In the genomic region with DNA sequence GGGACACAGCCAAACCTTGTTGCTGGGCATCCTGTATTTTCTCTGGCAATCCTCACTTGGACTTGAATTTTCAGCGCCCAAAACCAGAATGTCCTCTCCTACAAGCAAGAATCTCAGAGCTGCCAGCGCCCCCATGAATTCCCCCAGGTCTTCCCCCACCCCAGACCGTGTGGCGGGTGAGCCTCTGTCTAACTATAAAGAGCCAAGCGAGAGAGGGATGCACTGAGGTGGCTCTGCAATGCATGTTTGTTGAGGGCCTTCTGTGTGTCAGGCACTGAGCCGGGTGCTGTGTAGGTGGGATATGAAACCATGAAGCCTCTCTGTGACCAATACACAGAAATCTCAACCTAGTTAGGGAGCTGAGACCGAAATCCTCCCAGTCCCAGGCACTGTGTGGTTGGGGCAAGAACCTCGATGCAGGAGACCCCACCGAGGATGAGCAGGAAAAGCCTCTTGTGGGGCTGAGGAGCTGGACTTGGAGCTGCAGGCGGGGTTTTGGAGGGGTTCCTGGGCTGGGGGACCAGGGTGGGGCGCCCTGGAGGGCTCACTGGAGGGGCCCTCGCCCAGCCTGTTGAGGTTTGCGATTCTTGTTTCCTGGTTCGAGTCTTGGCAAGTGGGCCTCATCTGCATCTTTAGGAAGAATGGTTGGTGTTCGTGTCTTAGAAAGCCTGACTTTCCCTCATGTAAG, we compare ENCODE assay signal across 23 cellular contexts. TPM values are rescaled to one million over a fixed set of nuclear protein-coding genes. Genes with fewer than 3 reads are reported as not detected.
A peak's percentile ranks its signal among the peaks of the same experiment; 100 is the strongest.
DNase-seq lines count a peak whose midpoint lies in the region; ATAC-seq and FAIRE-seq lines count a peak whose summit lies in the region.
"Had no signal": no experiment of that assay in that cellular context is flagged by ENCODE, and none has a peak within 500 bp of the region (broad histone marks: within the 10 kb centered on the region; RNA-seq: fewer than 3 reads in every experiment).

No MANE protein-coding gene starts in this region.

- no peak for FAIRE-seq in GM19239 (lab: Jason Lieb, UNC)
- FAIRE-seq: GM12878, GM18507, HepG2 had no signal

- H3K27me3 ChIP-seq in H7 (ENCODE audit: control insufficient read depth, insufficient read depth, low read length), result no peaks in the 10 kb centered on the region
- no peaks in the 10 kb centered on the region for H3K27me3 ChIP-seq in SJCRH30

- H3K27ac Mint-ChIP-seq in activated T-cell treated with anti-CD3 and anti-CD28 coated beads, Interleukin-2, amount 50 U/mL, for 24 hours, result peak overlapping the region; percentile 50
- no peak overlapping the region for H3K27ac Mint-ChIP-seq in activated T-cell treated with anti-CD3 and anti-CD28 coated beads, Interleukin-2, amount 50 U/mL, for 72 hours

- peak; percentile 36 to 44 for ATAC-seq in activated T-cell treated with anti-CD3 and anti-CD28 coated beads, Interleukin-2, amount 50 U/mL, for 72 hours (replicated peaks in 1 of 2)
- no peak for ATAC-seq in GM19467 (IDR thresholded peaks at IDR 0.05; ENCODE audit: unreplicated experiment)
- ATAC-seq: GM12878, HCT116, HepG2, Panc1 had no signal

- H3K4me3 Mint-ChIP-seq in activated T-cell treated with anti-CD3 and anti-CD28 coated beads, Interleukin-2, amount 50 U/mL, for 24 hours, result no peak overlapping the region
- peak overlapping the region in 1 of 2 donors; percentile 18 for H3K4me3 Mint-ChIP-seq in activated T-cell treated with anti-CD3 and anti-CD28 coated beads, Interleukin-2, amount 50 U/mL, for 72 hours
- H3K4me3 Mint-ChIP-seq: CD14-positive monocyte had no signal

- no peak overlapping the region for H3K4me3 ChIP-seq in H7 (ENCODE audit: insufficient read depth, low read depth, low read length)
- no peak overlapping the region for H3K4me3 ChIP-seq in SJCRH30
- H3K4me3 ChIP-seq: GM12878 had no signal

- H3K4me1 ChIP-seq in SJCRH30, result no peaks in the 10 kb centered on the region
- H3K4me1 ChIP-seq: Caco-2 had no signal

- H3K27ac ChIP-seq in SJCRH30, result no peak overlapping the region
- H3K27ac ChIP-seq: KMS-11 had no signal

- no peaks in the 10 kb centered on the region for H3K9me3 Mint-ChIP-seq in activated T-cell treated with anti-CD3 and anti-CD28 coated beads, Interleukin-2, amount 50 U/mL, for 24 hours
- peaks cover 4 to 5% of the 10 kb centered on the region in 2 donors for H3K9me3 Mint-ChIP-seq in activated T-cell treated with anti-CD3 and anti-CD28 coated beads, Interleukin-2, amount 50 U/mL, for 72 hours

- no peaks in the 10 kb centered on the region for H3K36me3 Mint-ChIP-seq in activated T-cell treated with anti-CD3 and anti-CD28 coated beads, Interleukin-2, amount 50 U/mL, for 24 hours (ENCODE audit: low read depth)
- peaks cover 5 to 7% of the 10 kb centered on the region in 2 donors for H3K36me3 Mint-ChIP-seq in activated T-cell treated with anti-CD3 and anti-CD28 coated beads, Interleukin-2, amount 50 U/mL, for 72 hours (ENCODE audit: insufficient read depth in 2 of 2)
- H3K36me3 Mint-ChIP-seq: CD14-positive monocyte had no signal

- peaks cover under 1% of the 10 kb centered on the region for H3K27me3 Mint-ChIP-seq in activated T-cell treated with anti-CD3 and anti-CD28 coated beads, Interleukin-2, amount 50 U/mL, for 24 hours
- H3K27me3 Mint-ChIP-seq in activated T-cell treated with anti-CD3 and anti-CD28 coated beads, Interleukin-2, amount 50 U/mL, for 72 hours (ENCODE audit: low read depth), result no peaks in the 10 kb centered on the region

- no peaks in the 10 kb centered on the region for H3K36me3 ChIP-seq in H7 (replicated peaks; ENCODE audit: control insufficient read depth, insufficient read depth, low read length)
- no peaks in the 10 kb centered on the region for H3K36me3 ChIP-seq in SJCRH30

- H3K9me3 ChIP-seq in SJCRH30 (replicated peaks), result no peaks in the 10 kb centered on the region
- H3K9me3 ChIP-seq: Caco-2 had no signal

- H3K4me1 Mint-ChIP-seq in activated T-cell treated with anti-CD3 and anti-CD28 coated beads, Interleukin-2, amount 50 U/mL, for 24 hours (ENCODE audit: low read depth), result peaks cover 11% of the 10 kb centered on the region
- peaks cover 11% of the 10 kb centered on the region for H3K4me1 Mint-ChIP-seq in activated T-cell treated with anti-CD3 and anti-CD28 coated beads, Interleukin-2, amount 50 U/mL, for 72 hours (ENCODE audit: low read depth)
- H3K4me1 Mint-ChIP-seq: CD14-positive monocyte had no signal

- DNase-seq in activated T-cell treated with anti-CD3 and anti-CD28 coated beads, Interleukin-2, amount 50 U/mL, for 24 hours, result no peak
- DNase-seq in activated T-cell treated with anti-CD3 and anti-CD28 coated beads, Interleukin-2, amount 50 U/mL, for 1 hour, result no peak
- DNase-seq in H7 (peak; percentile 18), mucosa of gallbladder (ENCODE audit: low spot score) (peak; percentile 5), SJCRH30 (no peak), GM19239 (ENCODE audit: insufficient read length, low spot score) (no peak)
- no peak for DNase-seq in activated T-cell treated with anti-CD3 and anti-CD28 coated beads, Interleukin-2, amount 50 U/mL, for 72 hours
- DNase-seq: Caco-2, NCI-H1105, NCI-H187, NCI-H2171 treated with DMSO at 0.1 percent for 48 hours had no signal

RNA-seq across cellular contexts. Expression of a gene that starts 12.4 kb away (rescaled TPM):
- total RNA-seq in H7 (2014; rRNA removed; shearing (Covaris generic)), result not detected in 2 replicates
- total RNA-seq in activated T-cell treated with anti-CD3 and anti-CD28 coated beads, Interleukin-2, amount 50 U/mL, for 72 hours, result not detected
- not detected for total RNA-seq in mucosa of gallbladder
- not detected in 2 replicates for total RNA-seq in SJCRH30 (2014; rRNA removed; shearing (Covaris generic))
- total RNA-seq: A673, Caco-2, G401, GM12878, MCF 10A, NCI-H460 had no signal

RNA-seq across cellular contexts. Expression of a gene that starts 23.5 kb away (rescaled TPM):
- total RNA-seq in H7 (2014; rRNA removed; shearing (Covaris generic)), result 1.3 and 2.1 TPM in 2 replicates
- total RNA-seq in activated T-cell treated with anti-CD3 and anti-CD28 coated beads, Interleukin-2, amount 50 U/mL, for 72 hours, result not detected
- 8.2 TPM for total RNA-seq in mucosa of gallbladder
- 0.16 and 0.56 TPM in 2 replicates for total RNA-seq in SJCRH30 (2014; rRNA removed; shearing (Covaris generic))
- total RNA-seq: A673, G401, GM12878, MCF 10A had no signal

RNA-seq across cellular contexts. Expression of a gene that starts 40.5 kb away (rescaled TPM):
- total RNA-seq in H7 (2014; rRNA removed; shearing (Covaris generic)), result 0.28 and 1.5 TPM in 2 replicates
- total RNA-seq in activated T-cell treated with anti-CD3 and anti-CD28 coated beads, Interleukin-2, amount 50 U/mL, for 72 hours, result not detected
- 0.26 TPM for total RNA-seq in mucosa of gallbladder
- not detected in 2 replicates for total RNA-seq in SJCRH30 (2014; rRNA removed; shearing (Covaris generic))
- total RNA-seq: A673, G401, GM12878, MCF 10A had no signal

Comparison
In these comparisons a context has a peak if more than half of its experiments do, and no peak if none do; other contexts are left out.
1. DNase-seq: peak in H7 (single experiment) and mucosa of gallbladder (single experiment); none in activated T-cell treated with anti-CD3 and anti-CD28 coated beads, Interleukin-2, amount 50 U/mL, for 24 hours (single experiment), activated T-cell treated with anti-CD3 and anti-CD28 coated beads, Interleukin-2, amount 50 U/mL, for 1 hour (single experiment), activated T-cell treated with anti-CD3 and anti-CD28 coated beads, Interleukin-2, amount 50 U/mL, for 72 hours (0 of 2), SJCRH30 (0 of 2) and GM19239 (single experiment).